1 cellular context compared by ENCODE assay signal in the genomic region with DNA sequence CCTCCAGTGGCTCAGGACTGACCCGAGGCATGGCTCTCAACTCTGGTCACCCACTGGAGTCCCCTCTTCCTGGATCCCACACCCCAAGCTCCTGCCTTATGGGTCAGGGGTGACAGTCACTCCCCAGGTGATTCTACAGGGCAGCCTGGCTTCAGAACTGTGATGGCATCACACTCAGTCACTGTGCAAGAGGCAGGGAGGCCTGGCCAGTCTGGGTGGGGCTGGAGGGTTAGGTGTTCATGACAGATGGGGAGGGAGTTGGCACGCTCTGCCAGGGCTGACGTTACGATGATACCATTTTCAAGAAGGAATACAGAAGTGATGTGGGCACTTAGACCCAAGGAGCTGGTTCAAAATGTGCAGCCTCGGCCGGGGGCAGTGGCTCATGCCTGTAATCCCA.
TF ChIP-seq lines count a peak whose summit lies in the region.

No MANE protein-coding gene starts in this region.

TF ChIP-seq in GM23338, 12 proteins besides CTCF, POLR2A, EP300 and RAD21 (continued from another document):
- TF ChIP-seq, protein P1, sequence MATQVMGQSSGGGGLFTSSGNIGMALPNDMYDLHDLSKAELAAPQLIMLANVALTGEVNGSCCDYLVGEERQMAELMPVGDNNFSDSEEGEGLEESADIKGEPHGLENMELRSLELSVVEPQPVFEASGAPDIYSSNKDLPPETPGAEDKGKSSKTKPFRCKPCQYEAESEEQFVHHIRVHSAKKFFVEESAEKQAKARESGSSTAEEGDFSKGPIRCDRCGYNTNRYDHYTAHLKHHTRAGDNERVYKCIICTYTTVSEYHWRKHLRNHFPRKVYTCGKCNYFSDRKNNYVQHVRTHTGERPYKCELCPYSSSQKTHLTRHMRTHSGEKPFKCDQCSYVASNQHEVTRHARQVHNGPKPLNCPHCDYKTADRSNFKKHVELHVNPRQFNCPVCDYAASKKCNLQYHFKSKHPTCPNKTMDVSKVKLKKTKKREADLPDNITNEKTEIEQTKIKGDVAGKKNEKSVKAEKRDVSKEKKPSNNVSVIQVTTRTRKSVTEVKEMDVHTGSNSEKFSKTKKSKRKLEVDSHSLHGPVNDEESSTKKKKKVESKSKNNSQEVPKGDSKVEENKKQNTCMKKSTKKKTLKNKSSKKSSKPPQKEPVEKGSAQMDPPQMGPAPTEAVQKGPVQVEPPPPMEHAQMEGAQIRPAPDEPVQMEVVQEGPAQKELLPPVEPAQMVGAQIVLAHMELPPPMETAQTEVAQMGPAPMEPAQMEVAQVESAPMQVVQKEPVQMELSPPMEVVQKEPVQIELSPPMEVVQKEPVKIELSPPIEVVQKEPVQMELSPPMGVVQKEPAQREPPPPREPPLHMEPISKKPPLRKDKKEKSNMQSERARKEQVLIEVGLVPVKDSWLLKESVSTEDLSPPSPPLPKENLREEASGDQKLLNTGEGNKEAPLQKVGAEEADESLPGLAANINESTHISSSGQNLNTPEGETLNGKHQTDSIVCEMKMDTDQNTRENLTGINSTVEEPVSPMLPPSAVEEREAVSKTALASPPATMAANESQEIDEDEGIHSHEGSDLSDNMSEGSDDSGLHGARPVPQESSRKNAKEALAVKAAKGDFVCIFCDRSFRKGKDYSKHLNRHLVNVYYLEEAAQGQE (IDR thresholded peaks at IDR 0.05; ENCODE audit: unreplicated experiment): no peak
- TF ChIP-seq JUNB (IDR thresholded peaks at IDR 0.05; ENCODE audit: unreplicated experiment) (no peak), ZNF331 (CRISPR knock-in tag; IDR thresholded peaks at IDR 0.05; ENCODE audit: low read depth) (no peak), ZNF114 (CRISPR knock-in tag; IDR thresholded peaks at IDR 0.05) (no peak), POLR2AphosphoS5 (IDR thresholded peaks at IDR 0.05; ENCODE audit: low read depth) (no peak), STAT1 (IDR thresholded peaks at IDR 0.05; ENCODE audit: unreplicated experiment) (no peak), NANOG (IDR thresholded peaks at IDR 0.05; ENCODE audit: borderline replicate concordance) (no peak)
- TF ChIP-seq, protein P2, sequence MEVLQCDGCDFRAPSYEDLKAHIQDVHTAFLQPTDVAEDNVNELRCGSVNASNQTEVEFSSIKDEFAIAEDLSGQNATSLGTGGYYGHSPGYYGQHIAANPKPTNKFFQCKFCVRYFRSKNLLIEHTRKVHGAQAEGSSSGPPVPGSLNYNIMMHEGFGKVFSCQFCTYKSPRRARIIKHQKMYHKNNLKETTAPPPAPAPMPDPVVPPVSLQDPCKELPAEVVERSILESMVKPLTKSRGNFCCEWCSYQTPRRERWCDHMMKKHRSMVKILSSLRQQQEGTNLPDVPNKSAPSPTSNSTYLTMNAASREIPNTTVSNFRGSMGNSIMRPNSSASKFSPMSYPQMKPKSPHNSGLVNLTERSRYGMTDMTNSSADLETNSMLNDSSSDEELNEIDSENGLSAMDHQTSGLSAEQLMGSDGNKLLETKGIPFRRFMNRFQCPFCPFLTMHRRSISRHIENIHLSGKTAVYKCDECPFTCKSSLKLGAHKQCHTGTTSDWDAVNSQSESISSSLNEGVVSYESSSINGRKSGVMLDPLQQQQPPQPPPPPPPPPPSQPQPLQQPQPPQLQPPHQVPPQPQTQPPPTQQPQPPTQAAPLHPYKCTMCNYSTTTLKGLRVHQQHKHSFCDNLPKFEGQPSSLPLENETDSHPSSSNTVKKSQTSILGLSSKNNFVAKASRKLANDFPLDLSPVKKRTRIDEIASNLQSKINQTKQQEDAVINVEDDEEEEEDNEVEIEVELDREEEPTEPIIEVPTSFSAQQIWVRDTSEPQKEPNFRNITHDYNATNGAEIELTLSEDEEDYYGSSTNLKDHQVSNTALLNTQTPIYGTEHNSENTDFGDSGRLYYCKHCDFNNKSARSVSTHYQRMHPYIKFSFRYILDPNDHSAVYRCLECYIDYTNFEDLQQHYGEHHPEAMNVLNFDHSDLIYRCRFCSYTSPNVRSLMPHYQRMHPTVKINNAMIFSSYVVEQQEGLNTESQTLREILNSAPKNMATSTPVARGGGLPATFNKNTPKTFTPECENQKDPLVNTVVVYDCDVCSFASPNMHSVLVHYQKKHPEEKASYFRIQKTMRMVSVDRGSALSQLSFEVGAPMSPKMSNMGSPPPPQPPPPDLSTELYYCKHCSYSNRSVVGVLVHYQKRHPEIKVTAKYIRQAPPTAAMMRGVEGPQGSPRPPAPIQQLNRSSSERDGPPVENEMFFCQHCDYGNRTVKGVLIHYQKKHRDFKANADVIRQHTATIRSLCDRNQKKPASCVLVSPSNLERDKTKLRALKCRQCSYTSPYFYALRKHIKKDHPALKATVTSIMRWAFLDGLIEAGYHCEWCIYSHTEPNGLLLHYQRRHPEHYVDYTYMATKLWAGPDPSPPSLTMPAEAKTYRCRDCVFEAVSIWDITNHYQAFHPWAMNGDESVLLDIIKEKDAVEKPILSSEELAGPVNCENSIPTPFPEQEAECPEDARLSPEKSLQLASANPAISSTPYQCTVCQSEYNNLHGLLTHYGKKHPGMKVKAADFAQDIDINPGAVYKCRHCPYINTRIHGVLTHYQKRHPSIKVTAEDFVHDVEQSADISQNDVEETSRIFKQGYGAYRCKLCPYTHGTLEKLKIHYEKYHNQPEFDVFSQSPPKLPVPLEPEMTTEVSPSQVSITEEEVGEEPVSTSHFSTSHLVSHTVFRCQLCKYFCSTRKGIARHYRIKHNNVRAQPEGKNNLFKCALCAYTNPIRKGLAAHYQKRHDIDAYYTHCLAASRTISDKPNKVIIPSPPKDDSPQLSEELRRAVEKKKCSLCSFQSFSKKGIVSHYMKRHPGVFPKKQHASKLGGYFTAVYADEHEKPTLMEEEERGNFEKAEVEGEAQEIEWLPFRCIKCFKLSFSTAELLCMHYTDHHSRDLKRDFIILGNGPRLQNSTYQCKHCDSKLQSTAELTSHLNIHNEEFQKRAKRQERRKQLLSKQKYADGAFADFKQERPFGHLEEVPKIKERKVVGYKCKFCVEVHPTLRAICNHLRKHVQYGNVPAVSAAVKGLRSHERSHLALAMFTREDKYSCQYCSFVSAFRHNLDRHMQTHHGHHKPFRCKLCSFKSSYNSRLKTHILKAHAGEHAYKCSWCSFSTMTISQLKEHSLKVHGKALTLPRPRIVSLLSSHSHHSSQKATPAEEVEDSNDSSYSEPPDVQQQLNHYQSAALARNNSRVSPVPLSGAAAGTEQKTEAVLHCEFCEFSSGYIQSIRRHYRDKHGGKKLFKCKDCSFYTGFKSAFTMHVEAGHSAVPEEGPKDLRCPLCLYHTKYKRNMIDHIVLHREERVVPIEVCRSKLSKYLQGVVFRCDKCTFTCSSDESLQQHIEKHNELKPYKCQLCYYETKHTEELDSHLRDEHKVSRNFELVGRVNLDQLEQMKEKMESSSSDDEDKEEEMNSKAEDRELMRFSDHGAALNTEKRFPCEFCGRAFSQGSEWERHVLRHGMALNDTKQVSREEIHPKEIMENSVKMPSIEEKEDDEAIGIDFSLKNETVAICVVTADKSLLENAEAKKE (CRISPR knock-in tag; IDR thresholded peaks at IDR 0.05): no peak
